ENCODE assay signal across 17 cellular contexts in genomic region chr19:5642204-5642603, GRCh38. TPM values are rescaled to one million over a fixed set of nuclear protein-coding genes. Genes with fewer than 3 reads are reported as not detected.
DNase-seq lines count a peak whose midpoint lies in the region; ATAC-seq, FAIRE-seq and TF ChIP-seq lines count a peak whose summit lies in the region.
"Had no signal": no experiment of that assay in that cellular context is flagged by ENCODE, and none has a peak within 500 bp of the region (broad histone marks: within the 10 kb centered on the region; RNA-seq: fewer than 3 reads in every experiment).

No MANE protein-coding gene starts in this region.

- H3K27ac ChIP-seq in adrenal gland (peak overlapping the region in 4 of 5 donors; percentile 3 to 68 (median 64)), pancreas (no peak overlapping the region), mesendoderm (ENCODE audit: low read depth, low read length) (no peak overlapping the region)
- H3K27ac ChIP-seq: BLaER1 had no signal

- H2BK5ac ChIP-seq in mesendoderm (ENCODE audit: low read length) = no peak overlapping the region

- no peak overlapping the region for H4K5ac ChIP-seq in mesendoderm (ENCODE audit: low read length)

- no peak for ATAC-seq in activated CD8-positive, alpha-beta T cell treated with anti-CD3 and anti-CD28 coated beads for 36 hours
- ATAC-seq in activated CD8-positive, alpha-beta T cell treated with anti-CD3 and anti-CD28 coated beads, Interleukin-2, amount 10 ng/mL, durations not matched to agents 7 days and 5 days = no peak
- ATAC-seq in pancreas (peak; percentile 45 to 77 (median 69)), GM21423 (IDR thresholded peaks at IDR 0.05; ENCODE audit: unreplicated experiment) (no peak), GM19463 (IDR thresholded peaks at IDR 0.05; ENCODE audit: unreplicated experiment) (no peak)

- H3K9me3 ChIP-seq in adrenal gland (replicated peaks in 1 of 3) (no peaks in the 10 kb centered on the region), pancreas (no peaks in the 10 kb centered on the region)
- H3K9me3 ChIP-seq: BLaER1 had no signal

- no peak for TF ChIP-seq CTCF in activated CD8-positive, alpha-beta T cell treated with anti-CD3 and anti-CD28 coated beads for 36 hours (IDR thresholded peaks at IDR 0.05)
- no peak for TF ChIP-seq CTCF in adrenal gland (IDR thresholded peaks at IDR 0.05)
- no peak for TF ChIP-seq CTCF in pancreas (IDR thresholded peaks at IDR 0.05)

- FAIRE-seq in pancreas (lab: Jason Lieb, UNC) = no peak
- FAIRE-seq: H1 had no signal

- no peak overlapping the region for H3K56ac ChIP-seq in mesendoderm (ENCODE audit: low read length)

- CTCF ChIA-PET in activated CD8-positive, alpha-beta T cell treated with anti-CD3 and anti-CD28 coated beads for 36 hours (lab: Charles Lee) = interaction anchor here (1.0 kb wide), 1 partner anchor 22 kb away, joined by 3 read pairs; no protein-coding TSS in a partner anchor
- CTCF ChIA-PET in activated CD8-positive, alpha-beta T cell treated with anti-CD3 and anti-CD28 coated beads, Interleukin-2, amount 10 ng/mL, durations not matched to agents 7 days and 5 days (lab: Charles Lee) = no interaction called here

- POLR2A ChIA-PET in activated CD8-positive, alpha-beta T cell treated with anti-CD3 and anti-CD28 coated beads for 36 hours (lab: Charles Lee) = interaction anchor here (1.4 kb wide), 1 partner anchor 19 kb away, joined by 3 read pairs; no protein-coding TSS in a partner anchor
- POLR2A ChIA-PET in activated CD8-positive, alpha-beta T cell treated with anti-CD3 and anti-CD28 coated beads, Interleukin-2, amount 10 ng/mL, durations not matched to agents 7 days and 5 days (lab: Charles Lee) = interaction anchor here (1.6 kb wide), 1 partner anchor 19 kb away, joined by 7 read pairs; the partner anchor contains the start of genes SAFB and SAFB2

- H3K18ac ChIP-seq in mesendoderm (ENCODE audit: low read length) = no peak overlapping the region

- peaks cover 31% of the 10 kb centered on the region for H3K79me1 ChIP-seq in mesendoderm (ENCODE audit: low read length)

- H4K8ac ChIP-seq in mesendoderm (ENCODE audit: low read depth, low read length) = no peak overlapping the region

- no peak overlapping the region for H3K4me2 ChIP-seq in mesendoderm (ENCODE audit: low read length)
- H3K4me2 ChIP-seq: BLaER1 had no signal

- intact Hi-C loops in activated CD8-positive, alpha-beta T cell treated with anti-CD3 and anti-CD28 coated beads for 36 hours (cut with micrococcal nuclease) = no loop called here
- intact Hi-C loops in adrenal gland (cut with DNase I) (no loop called here), pancreas (cut with DNase I) (no loop called here)

- no peak overlapping the region for H2BK15ac ChIP-seq in mesendoderm (replicated peaks; ENCODE audit: low read depth)

- H3K36me3 ChIP-seq in adrenal gland (replicated peaks in 1 of 2) (peaks cover 0 to 56% of the 10 kb centered on the region in 2 donors), pancreas (peaks cover 0 to 26% (median 17%) of the 10 kb centered on the region in 3 donors), mesendoderm (ENCODE audit: control insufficient read depth, insufficient read depth, low read length) (peaks cover 27% of the 10 kb centered on the region)

- DNase-seq in activated CD8-positive, alpha-beta T cell treated with anti-CD3 and anti-CD28 coated beads for 36 hours = no peak
- no peak for DNase-seq in activated CD8-positive, alpha-beta T cell treated with anti-CD3 and anti-CD28 coated beads, Interleukin-2, amount 10 ng/mL, durations not matched to agents 7 days and 5 days
- DNase-seq in adrenal gland = peak; percentile 42 to 82 (median 73)
- DNase-seq in iris pigment epithelial cell (ENCODE audit: low read depth) = peak; percentile 63
- no peak for DNase-seq in pancreas
- no peak for DNase-seq in mesendoderm
- DNase-seq: 8988T, MM.1S, NCI-H1417 treated with DMSO at 0.1 percent for 48 hours, NCI-H2029 treated with DMSO at 0.1 percent for 48 hours, NCI-H524 treated with DMSO at 0.1 percent for 48 hours, OCI-M1, RPMI8226 had no signal

- H2AK5ac ChIP-seq in mesendoderm (ENCODE audit: low read length) = no peak overlapping the region

- no peak overlapping the region for H3K23ac ChIP-seq in mesendoderm (ENCODE audit: low read length)

- H3K4ac ChIP-seq in mesendoderm (ENCODE audit: low read depth, low read length) = no peak overlapping the region

- H3K9ac ChIP-seq in mesendoderm (ENCODE audit: low read length) = no peak overlapping the region
- H3K9ac ChIP-seq: BLaER1 had no signal

- H3K4me1 Mint-ChIP-seq in activated CD8-positive, alpha-beta T cell treated with anti-CD3 and anti-CD28 coated beads for 36 hours (ENCODE audit: low read depth) = peaks cover 34% of the 10 kb centered on the region
- peaks cover 14% of the 10 kb centered on the region for H3K4me1 Mint-ChIP-seq in activated CD8-positive, alpha-beta T cell treated with anti-CD3 and anti-CD28 coated beads, Interleukin-2, amount 10 ng/mL, durations not matched to agents 7 days and 5 days (ENCODE audit: low read depth)

- no peaks in the 10 kb centered on the region for H3K27me3 Mint-ChIP-seq in activated CD8-positive, alpha-beta T cell treated with anti-CD3 and anti-CD28 coated beads for 36 hours
- no peaks in the 10 kb centered on the region for H3K27me3 Mint-ChIP-seq in activated CD8-positive, alpha-beta T cell treated with anti-CD3 and anti-CD28 coated beads, Interleukin-2, amount 10 ng/mL, durations not matched to agents 7 days and 5 days (ENCODE audit: low read depth)

- peaks cover 46% of the 10 kb centered on the region for H3K36me3 Mint-ChIP-seq in activated CD8-positive, alpha-beta T cell treated with anti-CD3 and anti-CD28 coated beads for 36 hours (ENCODE audit: low read depth)
- peaks cover 65% of the 10 kb centered on the region for H3K36me3 Mint-ChIP-seq in activated CD8-positive, alpha-beta T cell treated with anti-CD3 and anti-CD28 coated beads, Interleukin-2, amount 10 ng/mL, durations not matched to agents 7 days and 5 days (ENCODE audit: low read depth)

- 39 to 61% (median 53%) methylated on average over 2 of the region's 2 CpGs for WGBS in adrenal gland, 4 donors
- 56 to 57% methylated on average over 2 of the region's 2 CpGs for WGBS in pancreas, 2 donors
- WGBS in mesendoderm (ENCODE audit: extremely low coverage, insufficient coverage, low lambda C conversion rate) = no CpG with 5 or more reads among the region's 2 CpGs

- no peak overlapping the region for H2BK120ac ChIP-seq in mesendoderm (ENCODE audit: low read depth, low read length)

- no peaks in the 10 kb centered on the region for H3K27me3 ChIP-seq in adrenal gland
- H3K27me3 ChIP-seq in pancreas = no peaks in the 10 kb centered on the region
- no peaks in the 10 kb centered on the region for H3K27me3 ChIP-seq in mesendoderm (ENCODE audit: insufficient read depth, low read length, poor library complexity)
- H3K27me3 ChIP-seq: BLaER1 had no signal

- H3K27ac Mint-ChIP-seq in activated CD8-positive, alpha-beta T cell treated with anti-CD3 and anti-CD28 coated beads for 36 hours = peak overlapping the region; percentile 22
- no peak overlapping the region for H3K27ac Mint-ChIP-seq in activated CD8-positive, alpha-beta T cell treated with anti-CD3 and anti-CD28 coated beads, Interleukin-2, amount 10 ng/mL, durations not matched to agents 7 days and 5 days

- no peak overlapping the region for H3K4me3 Mint-ChIP-seq in activated CD8-positive, alpha-beta T cell treated with anti-CD3 and anti-CD28 coated beads for 36 hours
- H3K4me3 Mint-ChIP-seq in activated CD8-positive, alpha-beta T cell treated with anti-CD3 and anti-CD28 coated beads, Interleukin-2, amount 10 ng/mL, durations not matched to agents 7 days and 5 days = no peak overlapping the region

- H3K4me3 ChIP-seq in adrenal gland (no peak overlapping the region), pancreas (no peak overlapping the region), mesendoderm (ENCODE audit: low read length) (no peak overlapping the region)
- H3K4me3 ChIP-seq: BLaER1 had no signal

- H3K4me1 ChIP-seq in adrenal gland (replicated peaks in 1 of 2) = peaks cover 29 to 60% of the 10 kb centered on the region in 2 donors
- peaks cover 0 to 13% (median 0%) of the 10 kb centered on the region in 3 donors for H3K4me1 ChIP-seq in pancreas
- no peaks in the 10 kb centered on the region for H3K4me1 ChIP-seq in mesendoderm (ENCODE audit: control insufficient read depth, low read depth, low read length)
- H3K4me1 ChIP-seq: BLaER1 had no signal

- TF ChIP-seq POLR2A in adrenal gland (IDR thresholded peaks at IDR 0.05) = no peak

- no peaks in the 10 kb centered on the region for H3K9me3 Mint-ChIP-seq in activated CD8-positive, alpha-beta T cell treated with anti-CD3 and anti-CD28 coated beads for 36 hours
- no peaks in the 10 kb centered on the region for H3K9me3 Mint-ChIP-seq in activated CD8-positive, alpha-beta T cell treated with anti-CD3 and anti-CD28 coated beads, Interleukin-2, amount 10 ng/mL, durations not matched to agents 7 days and 5 days (ENCODE audit: insufficient read depth)

- peaks cover 61% of the 10 kb centered on the region for H3K79me2 ChIP-seq in mesendoderm (ENCODE audit: control insufficient read depth, insufficient read depth, low read length)

RNA-seq across cellular contexts. Expression of gene SAFB, which starts 19.3 kb away (rescaled TPM):
- total RNA-seq in activated CD8-positive, alpha-beta T cell treated with anti-CD3 and anti-CD28 coated beads for 36 hours = 100 to 1,000 TPM; 124 to 132 TPM
- total RNA-seq in activated CD8-positive, alpha-beta T cell treated with anti-CD3 and anti-CD28 coated beads, Interleukin-2, amount 10 ng/mL, durations not matched to agents 7 days and 5 days = 100 to 1,000 TPM; 116 to 134 TPM
- total RNA-seq in adrenal gland = 100 to 1,000 TPM in 1 of 8 donors, 10 to 100 TPM in 7; 38.8 to 111 (median 55.5) TPM
- polyA plus RNA-seq in adrenal gland = 100 to 1,000 TPM in 2 of 3 donors, 10 to 100 TPM in 1; 46.4 to 125 (median 111) TPM
- total RNA-seq in pancreas = 10 to 100 TPM; 28.9 to 52.8 (median 41.1) TPM
- polyA plus RNA-seq in pancreas = 10 to 100 TPM; 63.5 to 84.3 TPM
- 76.8 TPM for polyA plus RNA-seq in mesendoderm (2013, experiment 1 of 2)
- 78.0 TPM for polyA plus RNA-seq in mesendoderm (2013, experiment 2 of 2)

RNA-seq across cellular contexts. Expression of gene SAFB2, which starts 19.6 kb away (rescaled TPM):
- total RNA-seq in activated CD8-positive, alpha-beta T cell treated with anti-CD3 and anti-CD28 coated beads for 36 hours = 10 to 100 TPM; 70.8 to 78.0 TPM
- total RNA-seq in activated CD8-positive, alpha-beta T cell treated with anti-CD3 and anti-CD28 coated beads, Interleukin-2, amount 10 ng/mL, durations not matched to agents 7 days and 5 days = 10 to 100 TPM; 84.2 to 96.6 TPM
- total RNA-seq in adrenal gland = 100 to 1,000 TPM in 2 of 8 donors, 10 to 100 TPM in 6; 27.1 to 157 (median 62.4) TPM
- 100 to 1,000 TPM in 2 of 3 donors, 10 to 100 TPM in 1; 66.9 to 254 (median 165) TPM for polyA plus RNA-seq in adrenal gland
- total RNA-seq in pancreas = 10 to 100 TPM; 35.0 to 68.3 (median 41.5) TPM
- polyA plus RNA-seq in pancreas = 100 to 1,000 TPM; 108 to 112 TPM
- polyA plus RNA-seq in mesendoderm (2013, experiment 1 of 2) = 49.5 TPM
- 47.4 TPM for polyA plus RNA-seq in mesendoderm (2013, experiment 2 of 2)

RNA-seq across cellular contexts. Expression of gene MICOS13, which starts 38.1 kb away (rescaled TPM):
- 10 to 100 TPM; 49.4 TPM for total RNA-seq in activated CD8-positive, alpha-beta T cell treated with anti-CD3 and anti-CD28 coated beads for 36 hours
- 10 to 100 TPM; 53.1 to 55.1 TPM for total RNA-seq in activated CD8-positive, alpha-beta T cell treated with anti-CD3 and anti-CD28 coated beads, Interleukin-2, amount 10 ng/mL, durations not matched to agents 7 days and 5 days
- total RNA-seq in adrenal gland = 10 to 100 TPM; 40.2 to 92.8 (median 57.9) TPM
- polyA plus RNA-seq in adrenal gland = 100 to 1,000 TPM in 2 of 3 donors, 10 to 100 TPM in 1; 23.4 to 211 (median 162) TPM
- 10 to 100 TPM; 14.0 to 25.9 (median 23.5) TPM for total RNA-seq in pancreas
- polyA plus RNA-seq in pancreas = 10 to 100 TPM; 59.3 to 77.5 TPM
- polyA plus RNA-seq in mesendoderm (2013, experiment 1 of 2) = 12.6 TPM
- polyA plus RNA-seq in mesendoderm (2013, experiment 2 of 2) = 13.5 TPM

RNA-seq across cellular contexts. Expression of gene HSD11B1L, which starts 38.6 kb away (rescaled TPM):
- total RNA-seq in activated CD8-positive, alpha-beta T cell treated with anti-CD3 and anti-CD28 coated beads for 36 hours = 1 to 10 TPM; 2.7 to 3.5 TPM
- 1 to 10 TPM; 2.0 to 2.1 TPM for total RNA-seq in activated CD8-positive, alpha-beta T cell treated with anti-CD3 and anti-CD28 coated beads, Interleukin-2, amount 10 ng/mL, durations not matched to agents 7 days and 5 days
- total RNA-seq in adrenal gland = 10 to 100 TPM in 7 of 8 donors, 1 to 10 TPM in 1; 6.3 to 40.5 (median 13.9) TPM
- polyA plus RNA-seq in adrenal gland = 10 to 100 TPM in 2 of 3 donors, 1 to 10 TPM in 1; 3.4 to 33.9 (median 23.7) TPM
- total RNA-seq in pancreas = 1 to 10 TPM; 2.1 to 5.5 (median 3.5) TPM
- polyA plus RNA-seq in pancreas = 10 to 100 TPM; 12.9 to 16.9 TPM
- polyA plus RNA-seq in mesendoderm (2013, experiment 1 of 2) = 1.7 TPM
- 1.8 TPM for polyA plus RNA-seq in mesendoderm (2013, experiment 2 of 2)

RNA-seq across cellular contexts. Expression of gene RPL36, which starts 47.9 kb away (rescaled TPM):
- 1,000 to 10,000 TPM; 1,711 to 1,715 TPM for total RNA-seq in activated CD8-positive, alpha-beta T cell treated with anti-CD3 and anti-CD28 coated beads for 36 hours
- 100 to 1,000 TPM; 926 to 951 TPM for total RNA-seq in activated CD8-positive, alpha-beta T cell treated with anti-CD3 and anti-CD28 coated beads, Interleukin-2, amount 10 ng/mL, durations not matched to agents 7 days and 5 days
- total RNA-seq in adrenal gland (1,000 to 10,000 TPM in 6 of 8 donors, 100 to 1,000 TPM in 2; 692 to 1,781 (median 1,178) TPM), pancreas (100 to 1,000 TPM; 524 to 926 (median 654) TPM)
- polyA plus RNA-seq in adrenal gland (1,000 to 10,000 TPM in 2 of 3 donors, 100 to 1,000 TPM in 1; 615 to 3,360 (median 2,171) TPM), pancreas (1,000 to 10,000 TPM in 1 of 2 donors, 100 to 1,000 TPM in 1; 951 to 1,510 TPM)
- 1,911 TPM for polyA plus RNA-seq in mesendoderm (2013, experiment 1 of 2)
- 1,926 TPM for polyA plus RNA-seq in mesendoderm (2013, experiment 2 of 2)

Comparison
In these comparisons a context has a peak if more than half of its experiments do, and no peak if none do; other contexts are left out.
1. ATAC-seq: peak in pancreas (4 of 4); none in activated CD8-positive, alpha-beta T cell treated with anti-CD3 and anti-CD28 coated beads for 36 hours (single experiment), activated CD8-positive, alpha-beta T cell treated with anti-CD3 and anti-CD28 coated beads, Interleukin-2, amount 10 ng/mL, durations not matched to agents 7 days and 5 days (single experiment), GM21423 (single experiment) and GM19463 (single experiment).
2. DNase-seq: peak in adrenal gland (7 of 7) and iris pigment epithelial cell (single experiment); none in activated CD8-positive, alpha-beta T cell treated with anti-CD3 and anti-CD28 coated beads for 36 hours (single experiment), activated CD8-positive, alpha-beta T cell treated with anti-CD3 and anti-CD28 coated beads, Interleukin-2, amount 10 ng/mL, durations not matched to agents 7 days and 5 days (single experiment), pancreas (0 of 6) and mesendoderm (single experiment).
3. H3K27ac ChIP-seq: peak in adrenal gland (4 of 5); none in pancreas (0 of 4) and mesendoderm (single experiment).